ENCODE assay signal across 1 cellular context in genomic region chr1:169892819-169893644, GRCh38.
A peak's percentile ranks its signal among the peaks of the same experiment; 100 is the strongest.
TF ChIP-seq lines count a peak whose summit lies in the region.

No MANE protein-coding gene starts in this region.

TF ChIP-seq in HepG2, 621 proteins besides CTCF, POLR2A, EP300 and RAD21 (continued from another document):
- TF ChIP-seq, protein P1, sequence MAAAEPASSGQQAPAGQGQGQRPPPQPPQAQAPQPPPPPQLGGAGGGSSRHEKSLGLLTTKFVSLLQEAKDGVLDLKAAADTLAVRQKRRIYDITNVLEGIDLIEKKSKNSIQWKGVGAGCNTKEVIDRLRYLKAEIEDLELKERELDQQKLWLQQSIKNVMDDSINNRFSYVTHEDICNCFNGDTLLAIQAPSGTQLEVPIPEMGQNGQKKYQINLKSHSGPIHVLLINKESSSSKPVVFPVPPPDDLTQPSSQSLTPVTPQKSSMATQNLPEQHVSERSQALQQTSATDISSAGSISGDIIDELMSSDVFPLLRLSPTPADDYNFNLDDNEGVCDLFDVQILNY (CRISPR knock-in tag; conservative IDR thresholded peaks at IDR 0.05), result 0 out of 2 replicates have a peak, but pooled peaks have one; percentile 28
- TF ChIP-seq FOXA1 (IDR thresholded peaks at IDR 0.05) (no peak), FOXA1 (CRISPR knock-in tag; IDR thresholded peaks at IDR 0.05) (no peak), PPARG (CRISPR knock-in tag; conservative IDR thresholded peaks at IDR 0.05) (peak; percentile 14; the same call in 1 of the 2 replicates), ZEB1 (IDR thresholded peaks at IDR 0.05; ENCODE audit: insufficient replicate concordance, low read depth) (peak; percentile 12), MTERF4 (CRISPR knock-in tag; IDR thresholded peaks at IDR 0.05) (no peak), PHF21A (CRISPR knock-in tag; IDR thresholded peaks at IDR 0.05) (no peak), KDM5A (IDR thresholded peaks at IDR 0.05; ENCODE audit: borderline replicate concordance, low read length) (0 out of 2 replicates have a peak, but pooled peaks have one; percentile 70), ARHGAP35 (CRISPR knock-in tag; IDR thresholded peaks at IDR 0.05; ENCODE audit: borderline replicate concordance) (no peak), SCMH1 (CRISPR knock-in tag; IDR thresholded peaks at IDR 0.05; ENCODE audit: borderline replicate concordance) (no peak), ZNF17 (CRISPR knock-in tag; IDR thresholded peaks at IDR 0.05) (no peak), RBFOX2 (IDR thresholded peaks at IDR 0.05; ENCODE audit: low read depth, low read length) (peak; percentile 92), ZBTB21 (CRISPR knock-in tag; IDR thresholded peaks at IDR 0.05) (no peak), MAX (IDR thresholded peaks at IDR 0.05) (peak; percentile 34; the same call in 1 of the 2 replicates), ZNF768 (CRISPR knock-in tag; IDR thresholded peaks at IDR 0.05) (peak; percentile 56; the same call in 1 of the 2 replicates), TFDP2 (CRISPR knock-in tag; IDR thresholded peaks at IDR 0.05) (no peak), SRSF9 (IDR thresholded peaks at IDR 0.05; ENCODE audit: borderline replicate concordance, insufficient read depth, low read depth, low read length, poor library complexity, severe bottlenecking) (no peak), KMT2A (CRISPR knock-in tag; IDR thresholded peaks at IDR 0.05) (peak; percentile 22; the same call in 1 of the 2 replicates), AGO2 (optimal IDR thresholded peaks at IDR 0.05; ENCODE audit: low read depth, low read length) (peak; percentile 80), SNAI1 (CRISPR knock-in tag; IDR thresholded peaks at IDR 0.05; ENCODE audit: borderline replicate concordance) (peak; percentile 14; the same call in 1 of the 2 replicates), ZFP1 (CRISPR knock-in tag; IDR thresholded peaks at IDR 0.05) (no peak), ZNF274 (CRISPR knock-in tag; IDR thresholded peaks at IDR 0.05) (no peak), ZBTB7A (CRISPR knock-in tag; IDR thresholded peaks at IDR 0.05) (peak; percentile 85), GATAD2A (CRISPR knock-in tag; IDR thresholded peaks at IDR 0.05) (no peak), ZNF556 (CRISPR knock-in tag; IDR thresholded peaks at IDR 0.05; ENCODE audit: borderline replicate concordance) (no peak), MAZ (IDR thresholded peaks at IDR 0.05; ENCODE audit: borderline replicate concordance, low read depth, low read length) (no peak), MAZ (CRISPR knock-in tag; IDR thresholded peaks at IDR 0.05; ENCODE audit: low read depth) (no peak; the same call in 1 of the 2 replicates), TMF1 (CRISPR knock-in tag; IDR thresholded peaks at IDR 0.05; ENCODE audit: low read depth) (peak; percentile 11; the same call in 1 of the 2 replicates), NR2F6 (IDR thresholded peaks at IDR 0.05) (no peak), NR2F6 (CRISPR knock-in tag; IDR thresholded peaks at IDR 0.05) (peak; percentile 57; the same call in 1 of the 2 replicates), HCFC1 (IDR thresholded peaks at IDR 0.05; ENCODE audit: low read depth, low read length) (no peak), ZBTB39 (CRISPR knock-in tag; IDR thresholded peaks at IDR 0.05) (no peak), TFDP1 (CRISPR knock-in tag; IDR thresholded peaks at IDR 0.05; ENCODE audit: borderline replicate concordance) (0 out of 2 replicates have a peak, but pooled peaks have one; percentile 26), MLLT10 (CRISPR knock-in tag; IDR thresholded peaks at IDR 0.05) (no peak)
- TF ChIP-seq, protein P2, sequence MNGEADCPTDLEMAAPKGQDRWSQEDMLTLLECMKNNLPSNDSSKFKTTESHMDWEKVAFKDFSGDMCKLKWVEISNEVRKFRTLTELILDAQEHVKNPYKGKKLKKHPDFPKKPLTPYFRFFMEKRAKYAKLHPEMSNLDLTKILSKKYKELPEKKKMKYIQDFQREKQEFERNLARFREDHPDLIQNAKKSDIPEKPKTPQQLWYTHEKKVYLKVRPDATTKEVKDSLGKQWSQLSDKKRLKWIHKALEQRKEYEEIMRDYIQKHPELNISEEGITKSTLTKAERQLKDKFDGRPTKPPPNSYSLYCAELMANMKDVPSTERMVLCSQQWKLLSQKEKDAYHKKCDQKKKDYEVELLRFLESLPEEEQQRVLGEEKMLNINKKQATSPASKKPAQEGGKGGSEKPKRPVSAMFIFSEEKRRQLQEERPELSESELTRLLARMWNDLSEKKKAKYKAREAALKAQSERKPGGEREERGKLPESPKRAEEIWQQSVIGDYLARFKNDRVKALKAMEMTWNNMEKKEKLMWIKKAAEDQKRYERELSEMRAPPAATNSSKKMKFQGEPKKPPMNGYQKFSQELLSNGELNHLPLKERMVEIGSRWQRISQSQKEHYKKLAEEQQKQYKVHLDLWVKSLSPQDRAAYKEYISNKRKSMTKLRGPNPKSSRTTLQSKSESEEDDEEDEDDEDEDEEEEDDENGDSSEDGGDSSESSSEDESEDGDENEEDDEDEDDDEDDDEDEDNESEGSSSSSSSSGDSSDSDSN (CRISPR knock-in tag; IDR thresholded peaks at IDR 0.05), result peak; percentile 80
- TF ChIP-seq, protein P3, sequence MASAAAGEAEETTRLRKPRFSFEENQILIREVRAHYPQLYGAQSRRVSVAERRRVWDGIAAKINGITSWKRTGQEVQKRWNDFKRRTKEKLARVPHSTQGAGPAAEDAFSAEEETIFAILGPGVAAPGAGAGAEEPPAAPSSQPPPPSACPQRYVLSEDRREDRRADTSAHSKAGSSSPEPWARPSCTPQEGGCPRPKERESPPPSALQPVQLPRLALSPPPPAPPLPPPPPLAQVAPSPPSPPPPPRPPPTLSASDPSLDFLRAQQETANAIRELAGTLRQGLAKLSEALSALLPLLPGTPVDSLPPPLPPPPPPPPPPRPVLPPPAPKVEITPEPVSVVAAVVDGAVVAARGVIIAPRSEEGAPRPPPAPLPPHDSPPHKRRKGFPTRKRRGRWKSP (CRISPR knock-in tag; IDR thresholded peaks at IDR 0.05), result 0 out of 2 replicates have a peak, but pooled peaks have one; percentile 22
- TF ChIP-seq, protein P4, sequence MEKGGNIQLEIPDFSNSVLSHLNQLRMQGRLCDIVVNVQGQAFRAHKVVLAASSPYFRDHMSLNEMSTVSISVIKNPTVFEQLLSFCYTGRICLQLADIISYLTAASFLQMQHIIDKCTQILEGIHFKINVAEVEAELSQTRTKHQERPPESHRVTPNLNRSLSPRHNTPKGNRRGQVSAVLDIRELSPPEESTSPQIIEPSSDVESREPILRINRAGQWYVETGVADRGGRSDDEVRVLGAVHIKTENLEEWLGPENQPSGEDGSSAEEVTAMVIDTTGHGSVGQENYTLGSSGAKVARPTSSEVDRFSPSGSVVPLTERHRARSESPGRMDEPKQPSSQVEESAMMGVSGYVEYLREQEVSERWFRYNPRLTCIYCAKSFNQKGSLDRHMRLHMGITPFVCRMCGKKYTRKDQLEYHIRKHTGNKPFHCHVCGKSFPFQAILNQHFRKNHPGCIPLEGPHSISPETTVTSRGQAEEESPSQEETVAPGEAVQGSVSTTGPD (CRISPR knock-in tag; IDR thresholded peaks at IDR 0.05), result 0 out of 2 replicates have a peak, but pooled peaks have one; percentile 23
- TF ChIP-seq, protein P5, sequence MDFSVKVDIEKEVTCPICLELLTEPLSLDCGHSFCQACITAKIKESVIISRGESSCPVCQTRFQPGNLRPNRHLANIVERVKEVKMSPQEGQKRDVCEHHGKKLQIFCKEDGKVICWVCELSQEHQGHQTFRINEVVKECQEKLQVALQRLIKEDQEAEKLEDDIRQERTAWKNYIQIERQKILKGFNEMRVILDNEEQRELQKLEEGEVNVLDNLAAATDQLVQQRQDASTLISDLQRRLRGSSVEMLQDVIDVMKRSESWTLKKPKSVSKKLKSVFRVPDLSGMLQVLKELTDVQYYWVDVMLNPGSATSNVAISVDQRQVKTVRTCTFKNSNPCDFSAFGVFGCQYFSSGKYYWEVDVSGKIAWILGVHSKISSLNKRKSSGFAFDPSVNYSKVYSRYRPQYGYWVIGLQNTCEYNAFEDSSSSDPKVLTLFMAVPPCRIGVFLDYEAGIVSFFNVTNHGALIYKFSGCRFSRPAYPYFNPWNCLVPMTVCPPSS (IDR thresholded peaks at IDR 0.05), result no peak
